ENCODE assay signal across 32 cellular contexts in genomic region chr3:6439824-6440223, GRCh38.
"Had no signal": no experiment of that assay in that cellular context is flagged by ENCODE, and none has a peak within 500 bp of the region (broad histone marks: within the 10 kb centered on the region; RNA-seq: fewer than 3 reads in every experiment).

No MANE protein-coding gene starts in this region.

- H3K27me3 ChIP-seq: ascending aorta, cardiac muscle cell had no signal

- H3K36me3 ChIP-seq: ascending aorta, cardiac muscle cell, WERI-Rb-1 had no signal

- H3K27ac ChIP-seq: ascending aorta, cardiac muscle cell, WERI-Rb-1 had no signal

- ATAC-seq: activated CD4-positive, alpha-beta T cell treated with anti-CD3 and anti-CD28 coated beads for 36 hours; activated CD4-positive, CD25-positive, alpha-beta regulatory T cell treated with anti-CD3 and anti-CD28 coated beads, Interleukin-2, amount 50 U/mL, for 24 hours; activated CD8-positive, alpha-beta memory T cell treated with anti-CD3 and anti-CD28 coated beads, Interleukin-2, amount 10 ng/mL, durations not matched to agents 7 days and 5 days; activated CD8-positive, alpha-beta T cell treated with anti-CD3 and anti-CD28 coated beads, Interleukin-2, amount 10 ng/mL, durations not matched to agents 7 days and 5 days; activated naive CD8-positive, alpha-beta T cell treated with anti-CD3 and anti-CD28 coated beads, Interleukin-2, amount 50 U/mL, for 24 hours; WTC11 had no signal

- DNase-seq: activated CD4-positive, alpha-beta memory T cell treated with anti-CD3 and anti-CD28 coated beads, Interleukin-2, amount 10 ng/mL, durations not matched to agents 7 days and 5 days; activated CD4-positive, alpha-beta T cell treated with anti-CD3 and anti-CD28 coated beads for 1 hour; activated CD4-positive, alpha-beta T cell treated with anti-CD3 and anti-CD28 coated beads for 36 hours; activated CD4-positive, alpha-beta T cell treated with anti-CD3 and anti-CD28 coated beads for 48 hours; activated CD4-positive, alpha-beta T cell treated with anti-CD3 and anti-CD28 coated beads, Interleukin-2, amount 10 ng/mL, durations not matched to agents 7 days and 5 days; activated CD4-positive, alpha-beta T cell treated with anti-CD3 and anti-CD28 coated beads, Interleukin-2, amount 50 U/mL, for 48 hours; activated CD4-positive, CD25-positive, alpha-beta regulatory T cell; activated CD8-positive, alpha-beta memory T cell treated with anti-CD3 and anti-CD28 coated beads for 24 hours; activated CD8-positive, alpha-beta memory T cell treated with anti-CD3 and anti-CD28 coated beads, Interleukin-2, amount 10 ng/mL, durations not matched to agents 7 days and 5 days; activated CD8-positive, alpha-beta memory T cell treated with anti-CD3 and anti-CD28 coated beads, Interleukin-2, amount 50 U/mL, for 48 hours; activated CD8-positive, alpha-beta T cell treated with anti-CD3 and anti-CD28 coated beads, Interleukin-2, amount 10 ng/mL, durations not matched to agents 7 days and 5 days; activated effector memory CD4-positive, alpha-beta T cell treated with Interleukin-2 at 50 U/mL for 16 hours; activated gamma-delta T cell; activated naive CD4-positive, alpha-beta T cell treated with anti-CD3 and anti-CD28 coated beads, Interleukin-2, amount 10 ng/mL, durations not matched to agents 7 days and 5 days; activated naive CD4-positive, alpha-beta T cell treated with Interleukin-2 at 50 U/mL for 16 hours; activated naive CD8-positive, alpha-beta T cell treated with anti-CD3 and anti-CD28 coated beads, Interleukin-2, amount 10 ng/mL, durations not matched to agents 7 days and 5 days; activated naive CD8-positive, alpha-beta T cell treated with anti-CD3 and anti-CD28 coated beads, Interleukin-2, amount 50 U/mL, for 24 hours; activated T-cell treated with anti-CD3 and anti-CD28 coated beads, Interleukin-2, amount 50 U/mL, for 24 hours; activated T-cell treated with anti-CD3 and anti-CD28 coated beads, Interleukin-2, amount 50 U/mL, for 48 hours; amygdala; anterior cingulate cortex; caudate nucleus; cerebellar nuclear complex; T-helper 2 cell; T-helper 9 cell; WERI-Rb-1 had no signal

- H3K4me1 ChIP-seq: ascending aorta had no signal

- FAIRE-seq: bronchial epithelial cell, TTC549 had no signal

- H3K4me3 ChIP-seq: ascending aorta, cardiac muscle cell had no signal

- H3K9me3 ChIP-seq: ascending aorta had no signal
